Comparison of ENCODE assay signal across 23 cellular contexts in genomic region chr7:44713141-44713540, GRCh38. TPM values are rescaled to one million over a fixed set of nuclear protein-coding genes. Genes with fewer than 3 reads are reported as not detected.
DNase-seq lines count a peak whose midpoint lies in the region; ATAC-seq and TF ChIP-seq lines count a peak whose summit lies in the region.
"Had no signal": no experiment of that assay in that cellular context is flagged by ENCODE, and none has a peak within 500 bp of the region (broad histone marks: within the 10 kb centered on the region; RNA-seq: fewer than 3 reads in every experiment).

No MANE protein-coding gene starts in this region.

- DNase-seq in cardiac septum (ENCODE audit: low spot score) (peak; percentile 59), heart left ventricle (no peak), GM13976 (ENCODE audit: low spot score) (peak; percentile 28), PC-9 (no peak), spleen (peak; percentile 21), NCI-H2171 (lab: John Stamatoyannopoulos, UW) (no peak), ACHN (no peak)
- DNase-seq: AML-193; CD4-positive, alpha-beta T cell; COR-L47; Kasumi-1; NCI-H1417; NCI-H1694; NCI-H2029 treated with DMSO at 0.1 percent for 48 hours; NCI-H226; NCI-H510A; NCI-H69; SIG-M5 had no signal

- H3K27ac ChIP-seq in heart left ventricle (peak overlapping the region in 2 of 12 donors; percentile 34 to 56), PC-9 (no peak overlapping the region), spleen (no peak overlapping the region)
- H3K27ac ChIP-seq: BLaER1 treated with 17β-estradiol and CSF1 and Interleukin-3, amounts not matched to agents 10 nM and 100 nM; RWPE1; SK-N-MC had no signal

- no TSS peak for BruUV-seq in PC-9 (replicated peaks; lab: Mats Ljungman, UMichigan)

- no peak overlapping the region for H2AFZ ChIP-seq in PC-9

- H3K9me2 ChIP-seq in PC-9 (ENCODE audit: insufficient read depth) = no peaks in the 10 kb centered on the region

- TF ChIP-seq CTCF in heart left ventricle (IDR thresholded peaks at IDR 0.05) (no peak), GM13976 (IDR thresholded peaks at IDR 0.05; ENCODE audit: borderline replicate concordance, control extremely low read depth, extremely low read depth, insufficient read depth, missing control alignments) (no peak), PC-9 (conservative IDR thresholded peaks at IDR 0.05) (no peak), spleen (IDR thresholded peaks at IDR 0.05 in 8 of 11, conservative IDR thresholded peaks at IDR 0.05 in 3 of 11) (no peak)

- TF ChIP-seq POLR2A in heart left ventricle (IDR thresholded peaks at IDR 0.05) = no peak
- TF ChIP-seq POLR2A in spleen (IDR thresholded peaks at IDR 0.05) = no peak

- H3K79me2 ChIP-seq in PC-9 (ENCODE audit: low read depth) = no peaks in the 10 kb centered on the region

- H3K4me2 ChIP-seq in PC-9 = peak overlapping the region; percentile 40; the same call in 1 of the 2 replicates
- H3K4me2 ChIP-seq: BLaER1 treated with 17β-estradiol and CSF1 and Interleukin-3, amounts not matched to agents 10 nM and 100 nM had no signal

- H3K9me3 ChIP-seq in heart left ventricle (no peaks in the 10 kb centered on the region), PC-9 (ENCODE audit: insufficient read depth, low read depth) (no peaks in the 10 kb centered on the region), spleen (no peaks in the 10 kb centered on the region)
- H3K9me3 ChIP-seq: BLaER1 treated with 17β-estradiol and CSF1 and Interleukin-3, amounts not matched to agents 10 nM and 100 nM had no signal

- H3K27me3 ChIP-seq in heart left ventricle (no peaks in the 10 kb centered on the region), PC-9 (ENCODE audit: insufficient read depth, low read depth) (no peaks in the 10 kb centered on the region), spleen (replicated peaks in 1 of 7) (no peaks in the 10 kb centered on the region)
- H3K27me3 ChIP-seq: BLaER1 treated with 17β-estradiol and CSF1 and Interleukin-3, amounts not matched to agents 10 nM and 100 nM had no signal

- peaks cover 0 to 21% (median 18%) of the 10 kb centered on the region in 9 donors for H3K36me3 ChIP-seq in heart left ventricle
- H3K36me3 ChIP-seq in PC-9 (ENCODE audit: low read depth) = no peaks in the 10 kb centered on the region
- peaks cover 0 to 27% (median 19%) of the 10 kb centered on the region in 6 donors for H3K36me3 ChIP-seq in spleen

- 71 to 97% (median 78%) methylated on average over 2 of the region's 2 CpGs for WGBS in heart left ventricle, 4 donors
- WGBS in spleen, 5 donors = 89 to 94% (median 90%) methylated on average over 2 of the region's 2 CpGs

- H3F3A ChIP-seq in PC-9 (ENCODE audit: insufficient read depth, low read depth) = peaks cover 57% of the 10 kb centered on the region; the same call in 1 of the 2 replicates

- ATAC-seq in heart left ventricle (no peak), HG03175 (IDR thresholded peaks at IDR 0.05; ENCODE audit: unreplicated experiment) (no peak)
- ATAC-seq: Panc1 had no signal

- intact Hi-C loops in cardiac septum (cut with DNase I) = no loop called here
- intact Hi-C loops in heart left ventricle (cut with DNase I) = no loop called here
- intact Hi-C loops in PC-9 (cut with micrococcal nuclease; ENCODE audit: unreplicated experiment) = loop anchor here (2.0 kb wide), 4 partner anchors 22 to 136 kb away; partner anchors contain the start of genes H2AZ2 and PPIA
- intact Hi-C loops in spleen (cut with DNase I; ENCODE audit: low total_unique reads) = no loop called here

- in situ Hi-C loops in GM13976 (cut with MboI; ENCODE audit: low sequenced_read_pairs, unreplicated experiment) = no loop called here
- in situ Hi-C loops in ACHN (cut with HindIII; ENCODE audit: low pct_ligation_motif_present, low pct_unique_long_range_greater_than_20kb, low sequenced_read_pairs) = no loop called here

- H3K4me1 ChIP-seq in heart left ventricle = peaks cover 0 to 27% (median 0%) of the 10 kb centered on the region in 12 donors
- peaks cover 59% of the 10 kb centered on the region for H3K4me1 ChIP-seq in PC-9 (replicated peaks; ENCODE audit: insufficient read depth)
- H3K4me1 ChIP-seq in spleen = no peaks in the 10 kb centered on the region
- H3K4me1 ChIP-seq: BLaER1 treated with 17β-estradiol and CSF1 and Interleukin-3, amounts not matched to agents 10 nM and 100 nM had no signal

- POLR2A ChIA-PET in PC-9 (lab: Charles Lee; ENCODE audit: unreplicated experiment) = interaction anchor here (0.6 kb wide), 1 partner anchor 178 kb away, joined by 8 read pairs; no protein-coding TSS in a partner anchor

- H3K4me3 ChIP-seq in heart left ventricle (no peak overlapping the region), PC-9 (no peak overlapping the region), spleen (no peak overlapping the region)
- H3K4me3 ChIP-seq: BLaER1 treated with 17β-estradiol and CSF1 and Interleukin-3, amounts not matched to agents 10 nM and 100 nM; SK-N-MC had no signal

- CTCF ChIA-PET in PC-9 (lab: Charles Lee) = no interaction called here

- H4K20me1 ChIP-seq in PC-9 (ENCODE audit: insufficient read depth) = no peaks in the 10 kb centered on the region

RNA-seq across cellular contexts. Expression of gene ZMIZ2, which starts 35.5 kb away (rescaled TPM):
- total RNA-seq in cardiac septum (62.4 TPM), heart left ventricle (10 to 100 TPM; 18.5 to 71.5 (median 46.5) TPM), PC-9 (2021) (97.5 and 142 TPM in 2 replicates), spleen (100 to 1,000 TPM in 4 of 7 donors, 10 to 100 TPM in 3; 35.6 to 160 (median 125) TPM)
- polyA plus RNA-seq in heart left ventricle (10 to 100 TPM; 44.4 to 45.7 TPM), spleen (10 to 100 TPM; 27.7 to 95.7 (median 64.5) TPM)

Comparison
In these comparisons a context has a peak if more than half of its experiments do, and no peak if none do; other contexts are left out.
1. DNase-seq: peak in cardiac septum (single experiment), GM13976 (single experiment) and spleen (single experiment); none in heart left ventricle (0 of 5), PC-9 (0 of 2), NCI-H2171 (single experiment) and ACHN (single experiment).